11 cellular contexts compared by ENCODE assay signal in the genomic region with DNA sequence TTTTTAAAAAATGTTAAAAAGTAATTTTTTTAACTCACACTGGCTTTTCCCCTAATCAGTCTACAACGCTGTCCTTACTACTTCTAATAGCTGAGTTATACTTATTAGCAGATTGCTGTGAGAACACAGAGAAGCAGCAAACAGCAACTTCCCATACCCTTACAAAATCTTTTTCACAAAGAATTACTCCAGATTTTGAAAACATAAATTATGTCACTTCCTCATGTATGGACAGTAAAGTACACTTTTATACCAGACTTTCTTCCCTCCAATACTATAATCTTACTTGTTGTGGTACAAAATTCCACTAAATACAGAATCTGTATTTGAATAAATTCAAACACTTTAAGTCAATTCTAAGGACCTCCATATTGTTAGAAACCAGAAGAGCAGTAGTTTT. TPM values are rescaled to one million over a fixed set of nuclear protein-coding genes. Genes with fewer than 3 reads are reported as not detected.
DNase-seq lines count a peak whose midpoint lies in the region; ATAC-seq and TF ChIP-seq lines count a peak whose summit lies in the region.
"Had no signal": no experiment of that assay in that cellular context is flagged by ENCODE, and none has a peak within 500 bp of the region (broad histone marks: within the 10 kb centered on the region; RNA-seq: fewer than 3 reads in every experiment).

No MANE protein-coding gene starts in this region.

- peak overlapping the region; percentile 97 for H3K4me3 Mint-ChIP-seq in activated CD4-positive, alpha-beta T cell treated with anti-CD3 and anti-CD28 coated beads for 36 hours
- H3K4me3 Mint-ChIP-seq in T-helper 17 cell = peak overlapping the region; percentile 94

- H3K4me1 Mint-ChIP-seq in activated CD4-positive, alpha-beta T cell treated with anti-CD3 and anti-CD28 coated beads for 36 hours = peaks cover 34% of the 10 kb centered on the region
- H3K4me1 Mint-ChIP-seq in T-helper 17 cell = peaks cover 31% of the 10 kb centered on the region

- DNase-seq in activated CD4-positive, alpha-beta T cell treated with anti-CD3 and anti-CD28 coated beads for 36 hours = no peak
- DNase-seq in activated CD4-positive, alpha-beta T cell treated with anti-CD3 and anti-CD28 coated beads for 4 hours = no peak
- no peak for DNase-seq in T-helper 17 cell
- no peak for DNase-seq in ureter (ENCODE audit: low spot score)
- no peak for DNase-seq in HK-2 (ENCODE audit: unreplicated experiment)
- DNase-seq: activated gamma-delta T cell treated with Interleukin-2 at 50 U/mL for 16 hours, C1 segment of cervical spinal cord, testis had no signal

- H3K27ac ChIP-seq in gastroesophageal sphincter = peak overlapping the region in 3 of 4 donors; percentile 98 to 99 (median 99)
- no peak overlapping the region for H3K27ac ChIP-seq in stomach smooth muscle (ENCODE audit: low read length)

- no peaks in the 10 kb centered on the region for H3K9me3 ChIP-seq in T-helper 17 cell (ENCODE audit: control insufficient read depth, low read length, poor library complexity, severe bottlenecking)
- no peaks in the 10 kb centered on the region for H3K9me3 ChIP-seq in gastroesophageal sphincter
- no peaks in the 10 kb centered on the region for H3K9me3 ChIP-seq in stomach smooth muscle (ENCODE audit: control insufficient read depth in 2 of 2, low read length in 2 of 2)
- H3K9me3 ChIP-seq: testis had no signal

- no peak for TF ChIP-seq CTCF in gastroesophageal sphincter (IDR thresholded peaks at IDR 0.05)

- H3K27me3 ChIP-seq in gastroesophageal sphincter = no peaks in the 10 kb centered on the region
- H3K27me3 ChIP-seq in stomach smooth muscle (ENCODE audit: control insufficient read depth in 1 of 2, insufficient read depth in 2 of 2, low read length in 2 of 2) = no peaks in the 10 kb centered on the region
- H3K27me3 ChIP-seq: testis had no signal

- no peak for TF ChIP-seq POLR2A in gastroesophageal sphincter (IDR thresholded peaks at IDR 0.05)

- TF ChIP-seq EP300 in gastroesophageal sphincter (IDR thresholded peaks at IDR 0.05) = no peak

- CTCF ChIA-PET in activated CD4-positive, alpha-beta T cell treated with anti-CD3 and anti-CD28 coated beads for 36 hours (lab: Charles Lee) = interaction anchor here (0.8 to 1.6 kb wide), 3 partner anchors 10 to 62 kb away, joined by 4 read pairs; no protein-coding TSS in a partner anchor

- H3K9ac ChIP-seq in stomach smooth muscle (ENCODE audit: low read length in 2 of 2) = peak overlapping the region; percentile 0 to 98

- peaks cover 39% of the 10 kb centered on the region for H3K36me3 Mint-ChIP-seq in activated CD4-positive, alpha-beta T cell treated with anti-CD3 and anti-CD28 coated beads for 36 hours (ENCODE audit: low read depth)
- H3K36me3 Mint-ChIP-seq in T-helper 17 cell (ENCODE audit: low read depth) = peaks cover 4% of the 10 kb centered on the region

- intact Hi-C loops in activated CD4-positive, alpha-beta T cell treated with anti-CD3 and anti-CD28 coated beads for 36 hours (cut with DNase I, micrococcal nuclease) = loop anchor here (5.0 to 10.0 kb wide), 2 partner anchors 82 to 315 kb away; a partner anchor contains a TSS

- peak overlapping the region; percentile 99 for H3K27ac Mint-ChIP-seq in activated CD4-positive, alpha-beta T cell treated with anti-CD3 and anti-CD28 coated beads for 36 hours
- peak overlapping the region; percentile 97 for H3K27ac Mint-ChIP-seq in T-helper 17 cell

- POLR2A ChIA-PET in activated CD4-positive, alpha-beta T cell treated with anti-CD3 and anti-CD28 coated beads for 36 hours (lab: Charles Lee) = interaction anchor here (1.2 kb wide), 1 partner anchor 8 kb away, joined by 5 read pairs; no protein-coding TSS in a partner anchor

- no peak for ATAC-seq in activated CD4-positive, alpha-beta T cell treated with anti-CD3 and anti-CD28 coated beads for 36 hours
- ATAC-seq in T-helper 17 cell (no peak), gastroesophageal sphincter (no peak), HG03571 (IDR thresholded peaks at IDR 0.05; ENCODE audit: unreplicated experiment) (no peak)

- peaks cover 0 to 58% (median 9%) of the 10 kb centered on the region in 3 donors for H3K4me1 ChIP-seq in gastroesophageal sphincter
- H3K4me1 ChIP-seq in stomach smooth muscle (ENCODE audit: control insufficient read depth, insufficient read depth, low read length) = peaks cover 10% of the 10 kb centered on the region

- peak overlapping the region; percentile 91 to 97 for H3K4me3 ChIP-seq in gastroesophageal sphincter
- H3K4me3 ChIP-seq in stomach smooth muscle (ENCODE audit: low read length in 2 of 2) = peak overlapping the region; percentile 77 to 98

- no peaks in the 10 kb centered on the region for H3K27me3 Mint-ChIP-seq in activated CD4-positive, alpha-beta T cell treated with anti-CD3 and anti-CD28 coated beads for 36 hours
- no peaks in the 10 kb centered on the region for H3K27me3 Mint-ChIP-seq in T-helper 17 cell

- H3K9me3 Mint-ChIP-seq in activated CD4-positive, alpha-beta T cell treated with anti-CD3 and anti-CD28 coated beads for 36 hours (ENCODE audit: low read depth) = no peaks in the 10 kb centered on the region

- H3K36me3 ChIP-seq in gastroesophageal sphincter (peaks cover 0 to 42% of the 10 kb centered on the region in 2 donors), stomach smooth muscle (ENCODE audit: control insufficient read depth in 2 of 2, insufficient read depth in 2 of 2, low read length in 2 of 2) (peaks cover 12 to 18% of the 10 kb centered on the region in 2 donors)

- 15 to 16% methylated on average over 1 of the region's 1 CpG for WGBS in gastroesophageal sphincter (ENCODE audit: low coverage in 1 of 2), 2 donors

RNA-seq across cellular contexts. Expression of a gene that starts 2.1 kb away (rescaled TPM):
- 10 to 100 TPM; 47.6 to 83.9 TPM for total RNA-seq in activated CD4-positive, alpha-beta T cell treated with anti-CD3 and anti-CD28 coated beads for 36 hours
- 100 to 1,000 TPM; 124 to 134 TPM for total RNA-seq in T-helper 17 cell
- 100 to 1,000 TPM in 1 of 4 donors, 10 to 100 TPM in 3; 45.2 to 113 (median 83.9) TPM for total RNA-seq in gastroesophageal sphincter
- total RNA-seq in ureter = 118 TPM

RNA-seq across cellular contexts. Expression of a gene that starts 42.8 kb away (rescaled TPM):
- total RNA-seq in activated CD4-positive, alpha-beta T cell treated with anti-CD3 and anti-CD28 coated beads for 36 hours = 10 to 100 TPM; 32.3 to 33.0 TPM
- total RNA-seq in T-helper 17 cell (10 to 100 TPM; 18.0 to 18.7 TPM), gastroesophageal sphincter (10 to 100 TPM; 41.9 to 69.0 (median 45.3) TPM), ureter (65.5 TPM)
